In genomic region chr13:85194482-85194881, GRCh38 we compare ENCODE assay signal across 15 cellular contexts.
"Had no signal": no experiment of that assay in that cellular context is flagged by ENCODE, and none has a peak within 500 bp of the region (broad histone marks: within the 10 kb centered on the region; RNA-seq: fewer than 3 reads in every experiment).

No MANE protein-coding gene starts in this region.

- ATAC-seq: activated CD8-positive, alpha-beta memory T cell treated with anti-CD3 and anti-CD28 coated beads, Interleukin-2, amount 10 ng/mL, durations not matched to agents 7 days and 5 days; esophagus mucosa; gastrocnemius medialis; stimulated activated naive B cell treated with anti-CD40 and anti-IgM and Interleukin-4, amounts not matched to agents 10 μg/mL and 1 μg/mL and 100 μg/mL, for 72 hours had no signal

- H3K27me3 ChIP-seq: gastrocnemius medialis, spleen, thyroid gland had no signal

- H3K9me3 ChIP-seq: gastrocnemius medialis, thyroid gland had no signal

- H3K36me3 ChIP-seq: gastrocnemius medialis, left ventricle myocardium inferior, spleen, thyroid gland had no signal

- DNase-seq: activated CD4-positive, alpha-beta memory T cell treated with anti-CD3 and anti-CD28 coated beads, Interleukin-2, amount 10 ng/mL, durations not matched to agents 7 days and 5 days; activated CD4-positive, alpha-beta T cell treated with anti-CD3 and anti-CD28 coated beads for 48 hours; activated CD4-positive, CD25-positive, alpha-beta regulatory T cell; activated CD8-positive, alpha-beta memory T cell treated with anti-CD3 and anti-CD28 coated beads, Interleukin-2, amount 10 ng/mL, durations not matched to agents 7 days and 5 days; effector CD8-positive, alpha-beta T cell; gastrocnemius medialis; head of caudate nucleus; kidney; left ventricle myocardium inferior; mammary epithelial cell; retina; spleen; stimulated activated naive B cell treated with anti-CD40 and anti-IgM and Interleukin-4, amounts not matched to agents 10 μg/mL and 1 μg/mL and 100 μg/mL, for 72 hours had no signal

- H3K27ac ChIP-seq: gastrocnemius medialis, left ventricle myocardium inferior, spleen, thyroid gland had no signal

- H3K4me1 ChIP-seq: gastrocnemius medialis, left ventricle myocardium inferior, spleen had no signal

- H3K4me3 ChIP-seq: gastrocnemius medialis, left ventricle myocardium inferior, spleen, thyroid gland had no signal

- FAIRE-seq: kidney had no signal
